Comparison of ENCODE assay signal across 11 cellular contexts in genomic region chr13:98172570-98173405, GRCh38. TPM values are rescaled to one million over a fixed set of nuclear protein-coding genes. Genes with fewer than 3 reads are reported as not detected.
DNase-seq lines count a peak whose midpoint lies in the region; ATAC-seq, FAIRE-seq and TF ChIP-seq lines count a peak whose summit lies in the region.
"Had no signal": no experiment of that assay in that cellular context is flagged by ENCODE, and none has a peak within 500 bp of the region (broad histone marks: within the 10 kb centered on the region; RNA-seq: fewer than 3 reads in every experiment).

No MANE protein-coding gene starts in this region.

- H3K9me3 ChIP-seq in A549, result no peaks in the 10 kb centered on the region

- ATAC-seq in A549, result peak in 1 of 2 experiments; percentile 20; a peak in 1 of 6 replicates

- no peak overlapping the region for H3K4me3 ChIP-seq in A549
- no peak overlapping the region for H3K4me3 ChIP-seq in fibroblast of the aortic adventitia (ENCODE audit: low read depth, low read length)

- no peak for TF ChIP-seq EP300 in A549 (IDR thresholded peaks at IDR 0.05)

- H3K36me3 Mint-ChIP-seq in nephron (ENCODE audit: low read depth), result peaks cover 38% of the 10 kb centered on the region
- no peaks in the 10 kb centered on the region for H3K36me3 Mint-ChIP-seq in activated naive CD8-positive, alpha-beta T cell treated with anti-CD3 and anti-CD28 coated beads for 36 hours

- peaks cover 5% of the 10 kb centered on the region for H3K9me3 Mint-ChIP-seq in nephron
- no peaks in the 10 kb centered on the region for H3K9me3 Mint-ChIP-seq in activated naive CD8-positive, alpha-beta T cell treated with anti-CD3 and anti-CD28 coated beads for 36 hours

- DNase-seq in A549 (ENCODE audit: low read depth in 1 of 2, low spot score in 1 of 2), result no peak
- peak; percentile 53 for DNase-seq in SK-MEL-5 (ENCODE audit: low read depth, low spot score)
- peak; percentile 41 for DNase-seq in fibroblast of the aortic adventitia (ENCODE audit: low read depth)
- DNase-seq in RKO (ENCODE audit: low spot score), result no peak
- DNase-seq in mesenteric fat pad (ENCODE audit: low spot score), result no peak
- DNase-seq in activated naive CD8-positive, alpha-beta T cell treated with anti-CD3 and anti-CD28 coated beads for 36 hours, result no peak
- DNase-seq in NCI-H510A treated with DMSO at 0.1 percent for 48 hours (lab: John Stamatoyannopoulos, UW), result no peak
- DNase-seq: NCI-H2171 treated with DMSO at 0.1 percent for 48 hours had no signal

- peak overlapping the region; percentile 7 to 51 (median 33) for H3K4me3 Mint-ChIP-seq in nephron
- no peak overlapping the region for H3K4me3 Mint-ChIP-seq in activated naive CD8-positive, alpha-beta T cell treated with anti-CD3 and anti-CD28 coated beads for 36 hours

- 71% methylated on average over 7 of the region's 7 CpGs for WGBS in A549 (ENCODE audit: missing lambda C conversion rate)

- in situ Hi-C loops in SK-MEL-5 (cut with HindIII; ENCODE audit: low pct_unique_long_range_greater_than_20kb, low sequenced_read_pairs), result no loop called here

- POLR2A ChIA-PET in A549 (lab: Yijun Ruan, JAX), result no interaction called here

- no peak for TF ChIP-seq POLR2A in A549 (IDR thresholded peaks at IDR 0.05; ENCODE audit: low read length)

- TF ChIP-seq CTCF in A549 (IDR thresholded peaks at IDR 0.05) (no peak), fibroblast of the aortic adventitia (IDR thresholded peaks at IDR 0.05; ENCODE audit: insufficient read depth, low read length) (no peak), nephron (IDR thresholded peaks at IDR 0.05; ENCODE audit: unreplicated experiment in 3 of 3) (no peak)

- peak overlapping the region; percentile 65 for H3K4me2 ChIP-seq in A549

- CTCF ChIA-PET in A549 (lab: Yijun Ruan, JAX), result interaction anchor here (1.0 kb wide), 1 partner anchor 317 kb away, joined by 4 read pairs; no protein-coding TSS in a partner anchor

- H3K4me1 ChIP-seq in A549, result peaks cover 23% of the 10 kb centered on the region

- H3K27ac Mint-ChIP-seq in nephron, result peak overlapping the region; percentile 92 to 97 (median 94)
- H3K27ac Mint-ChIP-seq in activated naive CD8-positive, alpha-beta T cell treated with anti-CD3 and anti-CD28 coated beads for 36 hours, result no peak overlapping the region

- peak overlapping the region; percentile 1 to 73; a peak in 5 of 6 replicates for H3K27ac ChIP-seq in A549

- H3K4me1 Mint-ChIP-seq in nephron, result peaks cover 73% of the 10 kb centered on the region
- no peaks in the 10 kb centered on the region for H3K4me1 Mint-ChIP-seq in activated naive CD8-positive, alpha-beta T cell treated with anti-CD3 and anti-CD28 coated beads for 36 hours

- peaks cover 3% of the 10 kb centered on the region for H3K27me3 Mint-ChIP-seq in nephron (ENCODE audit: low read depth)
- peaks cover 26% of the 10 kb centered on the region for H3K27me3 Mint-ChIP-seq in activated naive CD8-positive, alpha-beta T cell treated with anti-CD3 and anti-CD28 coated beads for 36 hours

- FAIRE-seq in A549 (lab: Jason Lieb, UNC), result no peak
- FAIRE-seq: colon had no signal

- no peak for TF ChIP-seq RAD21 in A549 (conservative IDR thresholded peaks at IDR 0.05 in 1 of 2, IDR thresholded peaks at IDR 0.05 in 1 of 2)

TF ChIP-seq in A549, 52 proteins besides CTCF, POLR2A, EP300 and RAD21:
- TF ChIP-seq HOXA7 (CRISPR knock-in tag; IDR thresholded peaks at IDR 0.05) (no peak), RCOR1 (IDR thresholded peaks at IDR 0.05; ENCODE audit: low read depth, low read length) (no peak), MAX (IDR thresholded peaks at IDR 0.05) (no peak), MAFK (IDR thresholded peaks at IDR 0.05; ENCODE audit: partially characterized antibody) (peak; percentile 53), BHLHE40 (IDR thresholded peaks at IDR 0.05; ENCODE audit: low read depth, low read length) (no peak), ESRRA (IDR thresholded peaks at IDR 0.05; ENCODE audit: borderline replicate concordance, low read length) (no peak)
TF ChIP-seq in A549: peak in this region for 1.

RNA-seq across cellular contexts. Expression of gene RNF113B, which starts 4.3 kb away (rescaled TPM):
- polyA plus RNA-seq in A549 (2011; rRNA removed), result not detected in 2 replicates
- not detected in 2 replicates for polyA plus RNA-seq in A549 (2012; cell fraction: cytosol; rRNA removed)
- not detected in 2 replicates for polyA plus RNA-seq in A549 (2012; cell fraction: nucleus; rRNA removed)
- polyA plus RNA-seq in A549 (2017; fragmentation: RNase III; extraction: RNeasy Plus Mini Kit Qiagen cat#74134 plus additional on column Dnase treatment), result not detected in 3 replicates
- polyA minus RNA-seq in A549 (2011; rRNA and poly(A)+ RNA removed), result not detected in 2 replicates
- not detected in 2 replicates for total RNA-seq in SK-MEL-5 (2014; rRNA removed; shearing (Covaris generic))
- not detected in 2 replicates for polyA plus RNA-seq in SK-MEL-5 (2015; cell fraction: cytosol; rRNA removed)
- polyA plus RNA-seq in SK-MEL-5 (2015; cell fraction: nucleus; rRNA removed), result not detected in 2 replicates
- total RNA-seq in fibroblast of the aortic adventitia (ENCODE audit: low replicate concordance), result not detected in 2 replicates
- not detected for total RNA-seq in mesenteric fat pad
- not detected for total RNA-seq in activated naive CD8-positive, alpha-beta T cell treated with anti-CD3 and anti-CD28 coated beads for 36 hours
- polyA plus RNA-seq: thymus had no signal

RNA-seq across cellular contexts. Expression of gene FARP1, which starts 29.9 kb away (rescaled TPM):
- polyA plus RNA-seq in A549 (2011; rRNA removed) (13.0 and 15.5 TPM in 2 replicates), A549 (2017; fragmentation: RNase III; extraction: RNeasy Plus Mini Kit Qiagen cat#74134 plus additional on column Dnase treatment) (9.4 to 12.0 TPM (median 10.0 TPM) in 3 replicates)
- 4.5 and 5.2 TPM in 2 replicates for polyA plus RNA-seq in A549 (2012; cell fraction: cytosol; rRNA removed)
- polyA plus RNA-seq in A549 (2012; cell fraction: nucleus; rRNA removed), result 10.7 and 14.4 TPM in 2 replicates
- 21.5 and 24.4 TPM in 2 replicates for polyA minus RNA-seq in A549 (2011; rRNA and poly(A)+ RNA removed)
- 39.8 and 49.0 TPM in 2 replicates for total RNA-seq in SK-MEL-5 (2014; rRNA removed; shearing (Covaris generic))
- polyA plus RNA-seq in SK-MEL-5 (2015; cell fraction: cytosol; rRNA removed), result 71.4 and 92.7 TPM in 2 replicates
- 115 and 209 TPM in 2 replicates for polyA plus RNA-seq in SK-MEL-5 (2015; cell fraction: nucleus; rRNA removed)
- total RNA-seq in fibroblast of the aortic adventitia (ENCODE audit: low replicate concordance) (16.2 and 20.3 TPM in 2 replicates), mesenteric fat pad (42.5 TPM)
- total RNA-seq in activated naive CD8-positive, alpha-beta T cell treated with anti-CD3 and anti-CD28 coated beads for 36 hours, result under 1 TPM; 0.21 to 0.48 TPM

Comparison
In these comparisons a context has a peak if more than half of its experiments do, and no peak if none do; other contexts are left out.
1. DNase-seq: peak in SK-MEL-5 (single experiment) and fibroblast of the aortic adventitia (single experiment); none in A549 (0 of 2), RKO (single experiment), mesenteric fat pad (single experiment), activated naive CD8-positive, alpha-beta T cell treated with anti-CD3 and anti-CD28 coated beads for 36 hours (single experiment) and NCI-H510A treated with DMSO at 0.1 percent for 48 hours (single experiment).
2. RNA of gene FARP1, which starts 29.9 kb away (total RNA-seq): 42.5 TPM in mesenteric fat pad (single experiment), 39.8 to 49.0 TPM in SK-MEL-5 and 16.2 to 20.3 TPM in fibroblast of the aortic adventitia; 0.21 to 0.48 TPM in activated naive CD8-positive, alpha-beta T cell treated with anti-CD3 and anti-CD28 coated beads for 36 hours; every median in the first group is over 10 times any median in the second.